8 cellular contexts compared by ENCODE assay signal in the genomic region with DNA sequence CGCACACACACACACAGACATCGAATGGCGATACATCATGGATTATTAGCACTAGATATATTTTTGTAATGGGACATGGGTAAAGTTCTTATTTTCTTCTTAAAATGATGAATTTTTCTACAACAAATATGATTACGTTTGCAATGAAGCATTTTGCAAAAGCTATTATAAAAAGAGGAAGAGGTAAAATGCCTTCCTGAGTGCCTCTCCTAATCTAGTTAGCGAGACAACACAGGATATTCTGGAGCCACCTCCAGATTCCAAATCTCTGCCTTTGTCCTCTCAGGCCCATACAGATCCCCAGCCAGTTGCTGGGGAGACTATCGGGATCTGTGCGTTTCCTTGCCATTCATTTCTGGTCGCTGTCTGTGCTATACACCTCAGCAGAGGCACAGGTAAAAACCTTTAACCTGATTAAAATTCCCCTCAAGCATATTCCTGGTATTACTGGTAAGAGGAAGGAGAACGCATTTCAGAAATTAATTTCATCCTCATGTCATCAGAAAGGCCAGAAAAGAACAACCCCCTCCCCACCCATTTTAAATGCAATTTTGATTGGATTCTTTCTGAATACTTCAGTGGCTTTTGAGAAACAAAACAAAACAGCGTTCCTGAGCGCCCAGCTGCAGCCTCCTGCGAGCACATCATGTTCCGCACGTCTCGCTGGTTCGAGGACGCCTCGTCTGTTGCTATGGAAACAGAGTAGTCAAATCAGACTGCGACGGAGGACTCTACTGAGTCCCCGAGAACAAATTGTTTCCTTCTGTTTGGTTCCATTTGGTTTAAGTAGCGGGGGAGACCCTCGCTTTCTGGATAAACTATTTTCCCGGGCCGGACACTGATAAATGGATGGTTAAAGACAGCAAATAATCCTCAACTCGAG.
DNase-seq lines count a peak whose midpoint lies in the region; ATAC-seq and TF ChIP-seq lines count a peak whose summit lies in the region.

No MANE protein-coding gene starts in this region.

- H3K4me3 ChIP-seq in AG09309 (ENCODE audit: control insufficient read depth, low read depth, low read length), result peak overlapping the region; percentile 31
- peak overlapping the region; percentile 51 for H3K4me3 ChIP-seq in left ventricle myocardium inferior
- H3K4me3 ChIP-seq in trophoblast cell (ENCODE audit: low read depth, low read length), result no peak overlapping the region
- H3K4me3 ChIP-seq in Caco-2 (ENCODE audit: low read depth, low read length), result no peak overlapping the region

- H3K14ac ChIP-seq in trophoblast cell (ENCODE audit: low read length), result no peak overlapping the region

- no peak overlapping the region for H4K91ac ChIP-seq in trophoblast cell (ENCODE audit: low read depth, low read length)

- intact Hi-C loops in left ventricle myocardium inferior (cut with micrococcal nuclease), result no loop called here
- intact Hi-C loops in Caco-2 (cut with micrococcal nuclease; ENCODE audit: unreplicated experiment), result no loop called here

- H3K4me1 Mint-ChIP-seq in Caco-2 (ENCODE audit: low read depth, unreplicated experiment), result no peaks in the 10 kb centered on the region

- peak overlapping the region; percentile 44 for H3K27ac ChIP-seq in left ventricle myocardium inferior (replicated peaks)
- H3K27ac ChIP-seq in trophoblast cell (ENCODE audit: low read depth, low read length), result no peak overlapping the region

- H2AK5ac ChIP-seq in trophoblast cell (ENCODE audit: low read length), result no peak overlapping the region

- peaks cover 6% of the 10 kb centered on the region for H3K4me1 ChIP-seq in left ventricle myocardium inferior
- no peaks in the 10 kb centered on the region for H3K4me1 ChIP-seq in trophoblast cell (ENCODE audit: control insufficient read depth in 1 of 2, insufficient read depth in 2 of 2, low read length in 2 of 2)
- H3K4me1 ChIP-seq in Caco-2, result no peaks in the 10 kb centered on the region

- POLR2A ChIA-PET in Caco-2 (lab: Charles Lee), result no interaction called here

- H3K36me3 ChIP-seq in left ventricle myocardium inferior (no peaks in the 10 kb centered on the region), trophoblast cell (ENCODE audit: control insufficient read depth in 1 of 2, insufficient read depth in 2 of 2, low read length in 2 of 2) (no peaks in the 10 kb centered on the region), Caco-2 (ENCODE audit: control insufficient read depth, insufficient read depth, low read length) (no peaks in the 10 kb centered on the region)

- H4K8ac ChIP-seq in trophoblast cell (ENCODE audit: low read depth, low read length), result no peak overlapping the region

- no peaks in the 10 kb centered on the region for H3K79me2 ChIP-seq in trophoblast cell (ENCODE audit: control insufficient read depth, insufficient read depth, low read length, poor library complexity)

- peak; percentile 13 for DNase-seq in AG09309 (ENCODE audit: low read depth)
- peak; percentile 32 for DNase-seq in GM19238 (ENCODE audit: insufficient read length, low spot score)
- DNase-seq in activated naive CD4-positive, alpha-beta T cell treated with anti-CD3 and anti-CD28 coated beads, Interleukin-2, amount 50 U/mL, for 16 hours, result peak; percentile 44
- DNase-seq in left ventricle myocardium inferior, result peak; percentile 41
- peak; percentile 26 to 61 for DNase-seq in trophoblast cell
- DNase-seq in Caco-2, result no peak
- no peak for DNase-seq in NCI-H2029 (lab: John Stamatoyannopoulos, UW)

- H3K9ac ChIP-seq in trophoblast cell (ENCODE audit: low read length), result no peak overlapping the region

- H3K4me3 Mint-ChIP-seq in Caco-2 (ENCODE audit: unreplicated experiment), result no peak overlapping the region

- H3K4me2 ChIP-seq in trophoblast cell (ENCODE audit: low read length), result peak overlapping the region; percentile 4

- H3K9me3 ChIP-seq in left ventricle myocardium inferior (replicated peaks) (no peaks in the 10 kb centered on the region), trophoblast cell (ENCODE audit: insufficient read depth, low read depth, low read length) (no peaks in the 10 kb centered on the region), Caco-2 (no peaks in the 10 kb centered on the region)

- no peak overlapping the region for H2AFZ ChIP-seq in trophoblast cell (ENCODE audit: insufficient read depth, low read length, poor library complexity)

- H3K27me3 ChIP-seq in left ventricle myocardium inferior (ENCODE audit: low read depth) (peaks cover 31% of the 10 kb centered on the region), trophoblast cell (ENCODE audit: insufficient read depth, low read length) (no peaks in the 10 kb centered on the region), Caco-2 (replicated peaks; ENCODE audit: control insufficient read depth, insufficient read depth, low read length) (no peaks in the 10 kb centered on the region)

- no peaks in the 10 kb centered on the region for H3K9me3 Mint-ChIP-seq in Caco-2 (ENCODE audit: unreplicated experiment)

- no peaks in the 10 kb centered on the region for H3K79me1 ChIP-seq in trophoblast cell (ENCODE audit: low read length)

- H3K23ac ChIP-seq in trophoblast cell (ENCODE audit: low read length), result no peak overlapping the region

- no peaks in the 10 kb centered on the region for H3K36me3 Mint-ChIP-seq in Caco-2 (ENCODE audit: insufficient read depth, unreplicated experiment)

- H3K4ac ChIP-seq in trophoblast cell (ENCODE audit: low read depth, low read length), result no peak overlapping the region

- H3K27me3 Mint-ChIP-seq in Caco-2 (ENCODE audit: insufficient read depth, unreplicated experiment), result no peaks in the 10 kb centered on the region

- H2BK120ac ChIP-seq in trophoblast cell (ENCODE audit: insufficient read depth, low read length, poor library complexity), result no peak overlapping the region

- CTCF ChIA-PET in Caco-2 (lab: Charles Lee), result no interaction called here

- BruUV-seq in Caco-2 (replicated peaks; lab: Mats Ljungman, UMichigan), result no TSS peak

- TF ChIP-seq CTCF in AG09309 (IDR thresholded peaks at IDR 0.05; ENCODE audit: control insufficient read depth, insufficient read depth, low read depth, low read length, missing control alignments) (no peak), left ventricle myocardium inferior (IDR thresholded peaks at IDR 0.05; ENCODE audit: borderline replicate concordance) (no peak), Caco-2 (IDR thresholded peaks at IDR 0.05; ENCODE audit: insufficient read depth in 1 of 2, low read depth in 1 of 2, low read length in 1 of 2, severe bottlenecking in 1 of 2, unreplicated experiment in 1 of 2) (no peak)

- no CpG with 5 or more reads among the region's 26 CpGs for WGBS in trophoblast cell (ENCODE audit: extremely low coverage, insufficient coverage, insufficient read length)

- H4K12ac ChIP-seq in trophoblast cell (ENCODE audit: low read depth, low read length), result no peak overlapping the region

- H2BK12ac ChIP-seq in trophoblast cell (ENCODE audit: low read length), result no peak overlapping the region

- no peak overlapping the region for H2BK5ac ChIP-seq in trophoblast cell (ENCODE audit: low read depth, low read length, poor library complexity)

- H3K27ac Mint-ChIP-seq in Caco-2 (ENCODE audit: unreplicated experiment), result no peak overlapping the region

- H3K18ac ChIP-seq in trophoblast cell (ENCODE audit: low read length), result no peak overlapping the region

- peak; percentile 90 for ATAC-seq in HG03460 (IDR thresholded peaks at IDR 0.05; ENCODE audit: unreplicated experiment)

Comparison
In these comparisons a context has a peak if more than half of its experiments do, and no peak if none do; other contexts are left out.
1. DNase-seq: peak in AG09309 (single experiment), GM19238 (single experiment), activated naive CD4-positive, alpha-beta T cell treated with anti-CD3 and anti-CD28 coated beads, Interleukin-2, amount 50 U/mL, for 16 hours (single experiment), left ventricle myocardium inferior (single experiment) and trophoblast cell (2 of 2); none in Caco-2 (0 of 2) and NCI-H2029 (single experiment).
2. H3K4me3 ChIP-seq: peak in AG09309 (single experiment) and left ventricle myocardium inferior (single experiment); none in trophoblast cell (single experiment) and Caco-2 (single experiment).